In the genomic region with DNA sequence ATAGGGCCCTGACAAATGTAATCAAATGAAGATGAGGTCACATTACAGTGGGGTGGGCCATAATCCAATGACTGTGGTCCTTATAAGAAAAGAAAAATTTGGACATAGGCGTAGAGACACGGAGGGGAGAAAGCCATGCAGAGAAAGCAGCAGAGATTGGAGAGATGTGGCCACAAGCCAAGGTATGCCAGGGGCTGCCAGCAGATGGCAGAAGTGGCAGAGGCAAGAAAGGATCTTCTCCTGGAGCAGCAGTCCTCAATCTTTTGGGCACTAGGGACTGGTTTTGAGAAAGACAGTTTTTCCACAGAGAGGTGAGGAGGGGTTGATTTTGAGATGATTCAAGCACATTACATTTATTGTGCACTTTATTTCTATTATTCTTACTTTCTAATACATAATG, we compare ENCODE assay signal across 10 cellular contexts.
A peak's percentile ranks its signal among the peaks of the same experiment; 100 is the strongest.
DNase-seq lines count a peak whose midpoint lies in the region; ATAC-seq, FAIRE-seq and TF ChIP-seq lines count a peak whose summit lies in the region.
"Had no signal": no experiment of that assay in that cellular context is flagged by ENCODE, and none has a peak within 500 bp of the region (broad histone marks: within the 10 kb centered on the region; RNA-seq: fewer than 3 reads in every experiment).

No MANE protein-coding gene starts in this region.

- no peak overlapping the region for H3K4ac ChIP-seq in H1 (replicated peaks; ENCODE audit: insufficient read length, low read depth, low read length)

- no peak overlapping the region for H3K56ac ChIP-seq in H1 (replicated peaks; ENCODE audit: insufficient read length, low read depth, low read length)

- H3K23me2 ChIP-seq in H1 (ENCODE audit: low read depth, low read length) = no peaks in the 10 kb centered on the region

- no peak overlapping the region for H3K27ac Mint-ChIP-seq in naive thymus-derived CD4-positive, alpha-beta T cell
- H3K27ac Mint-ChIP-seq: activated naive CD8-positive, alpha-beta T cell treated with anti-CD3 and anti-CD28 coated beads, Interleukin-2, amount 10 ng/mL, durations not matched to agents 7 days and 5 days had no signal

- H3K4me3 ChIP-seq in AG10803 (ENCODE audit: low read length) = no peak overlapping the region
- H3K4me3 ChIP-seq in PC-9 = no peak overlapping the region
- no peak overlapping the region for H3K4me3 ChIP-seq in H1 (ENCODE audit: extremely low read depth in 1 of 4, insufficient read depth in 2 of 4, low read depth in 3 of 4, low read length in 4 of 4)
- H3K4me3 ChIP-seq in naive thymus-derived CD4-positive, alpha-beta T cell (ENCODE audit: low read length) = no peak overlapping the region

- no peak overlapping the region for H2BK12ac ChIP-seq in H1 (ENCODE audit: low read depth, low read length)

- TF ChIP-seq POLR2A in H1 (IDR thresholded peaks at IDR 0.05; ENCODE audit: control extremely low read depth in 1 of 2, low read depth in 2 of 2, low read length in 2 of 2) = no peak

- H3K4me2 ChIP-seq in PC-9 (no peak overlapping the region), H1 (ENCODE audit: insufficient read depth in 1 of 2, low read depth in 2 of 2, low read length in 2 of 2) (no peak overlapping the region)

- TF ChIP-seq EP300 in H1 (IDR thresholded peaks at IDR 0.05; ENCODE audit: borderline replicate concordance in 1 of 2, low read depth in 2 of 2, low read length in 2 of 2) = no peak

- no peak overlapping the region for H4K5ac ChIP-seq in H1 (ENCODE audit: insufficient read length, low read depth, low read length)

- H3K9me2 ChIP-seq in PC-9 (ENCODE audit: insufficient read depth) = no peaks in the 10 kb centered on the region

- CTCF ChIA-PET in PC-9 (lab: Charles Lee) = no interaction called here
- CTCF ChIA-PET in H1 (lab: Charles Lee; ENCODE audit: partially characterized antibody) = interaction anchor here (1.0 to 7.7 kb wide), 6 partner anchors 9 to 127 kb away, joined by 3 to 57 read pairs (median 7); no protein-coding TSS in a partner anchor
- CTCF ChIA-PET in naive thymus-derived CD4-positive, alpha-beta T cell (lab: Charles Lee) = no interaction called here

- TF ChIP-seq CTCF in AG10803 (conservative IDR thresholded peaks at IDR 0.05; ENCODE audit: low read length) = peak; percentile 36
- TF ChIP-seq CTCF in PC-9 (conservative IDR thresholded peaks at IDR 0.05) = peak; percentile 42
- TF ChIP-seq CTCF in H1 (IDR thresholded peaks at IDR 0.05; ENCODE audit: control extremely low read depth in 1 of 3, insufficient read depth in 1 of 3, low read depth in 1 of 3, low read length in 3 of 3) = peak; percentile 51 to 66 (median 58)

- intact Hi-C loops in PC-9 (cut with micrococcal nuclease; ENCODE audit: unreplicated experiment) = no loop called here
- intact Hi-C loops in naive thymus-derived CD4-positive, alpha-beta T cell (cut with micrococcal nuclease) = no loop called here

- peaks cover 3% of the 10 kb centered on the region; the same call in 1 of the 2 replicates for H3K27me3 ChIP-seq in PC-9 (ENCODE audit: insufficient read depth, low read depth)
- H3K27me3 ChIP-seq in H1 (replicated peaks in 1 of 4; ENCODE audit: control insufficient read depth in 3 of 4, extremely low read depth in 1 of 4, insufficient read depth in 3 of 4, low read length in 3 of 4) = no peaks in the 10 kb centered on the region
- no peaks in the 10 kb centered on the region for H3K27me3 ChIP-seq in naive thymus-derived CD4-positive, alpha-beta T cell (ENCODE audit: control insufficient read depth in 2 of 2, insufficient read depth in 2 of 2, low read length in 2 of 2)

- peaks cover 5% of the 10 kb centered on the region; the same call in 1 of the 2 replicates for H3F3A ChIP-seq in PC-9 (ENCODE audit: insufficient read depth, low read depth)

- H3K23ac ChIP-seq in H1 (ENCODE audit: insufficient read length) = no peak overlapping the region

- peak; percentile 55 to 67 for TF ChIP-seq RAD21 in H1 (IDR thresholded peaks at IDR 0.05 in 1 of 2, conservative IDR thresholded peaks at IDR 0.05 in 1 of 2; ENCODE audit: low read depth in 2 of 2, low read length in 2 of 2)

- peaks cover 0 to 10% (median 3%) of the 10 kb centered on the region in 11 donors for H3K9me3 Mint-ChIP-seq in naive thymus-derived CD4-positive, alpha-beta T cell
- H3K9me3 Mint-ChIP-seq: activated naive CD8-positive, alpha-beta T cell treated with anti-CD3 and anti-CD28 coated beads, Interleukin-2, amount 10 ng/mL, durations not matched to agents 7 days and 5 days had no signal

- H3K36me3 ChIP-seq in PC-9 (ENCODE audit: low read depth) (no peaks in the 10 kb centered on the region), H1 (ENCODE audit: control insufficient read depth in 2 of 4, insufficient read depth in 4 of 4, low read length in 3 of 4) (no peaks in the 10 kb centered on the region)
- H3K36me3 ChIP-seq in naive thymus-derived CD4-positive, alpha-beta T cell (ENCODE audit: control insufficient read depth in 2 of 3, insufficient read depth in 3 of 3, low read length in 3 of 3) = no peaks in the 10 kb centered on the region

- H3K9ac ChIP-seq in H1 (replicated peaks in 1 of 4; ENCODE audit: extremely low read depth in 1 of 4, low read depth in 3 of 4, low read length in 3 of 4) = no peak overlapping the region

- no peak overlapping the region for H3K14ac ChIP-seq in H1 (ENCODE audit: insufficient read length)

- H2AK5ac ChIP-seq in H1 (ENCODE audit: low read depth, low read length) = no peak overlapping the region

- no peak overlapping the region for H2BK20ac ChIP-seq in H1 (ENCODE audit: low read length)

- no peak overlapping the region for H3K4me3 Mint-ChIP-seq in naive thymus-derived CD4-positive, alpha-beta T cell
- H3K4me3 Mint-ChIP-seq: activated naive CD8-positive, alpha-beta T cell treated with anti-CD3 and anti-CD28 coated beads, Interleukin-2, amount 10 ng/mL, durations not matched to agents 7 days and 5 days had no signal

- 83% methylated on average over 2 of the region's 2 CpGs; no CpG with 5 or more reads in 1 of the 2 experiments for WGBS in H1 (ENCODE audit: extremely low coverage in 1 of 2, insufficient coverage in 1 of 2, insufficient read length in 1 of 2, insufficient replicate concordance in 2 of 2, low coverage in 1 of 2, low lambda C conversion rate in 2 of 2, missing lambda C conversion rate in 1 of 2), 2 experiments

- ATAC-seq in naive thymus-derived CD4-positive, alpha-beta T cell = no peak

- no peak overlapping the region for H4K91ac ChIP-seq in H1 (replicated peaks; ENCODE audit: insufficient read length, low read length)

- H3K79me2 ChIP-seq in PC-9 (ENCODE audit: low read depth) (no peaks in the 10 kb centered on the region), H1 (ENCODE audit: control insufficient read depth in 1 of 2, insufficient read depth in 2 of 2, low read length in 2 of 2) (no peaks in the 10 kb centered on the region)

- H3K4me1 ChIP-seq in PC-9 (replicated peaks; ENCODE audit: insufficient read depth) = no peaks in the 10 kb centered on the region
- H3K4me1 ChIP-seq in H1 (replicated peaks in 1 of 4; ENCODE audit: control insufficient read depth in 3 of 4, insufficient read depth in 4 of 4, low read length in 3 of 4) = 0 out of 7 replicates have a peak, but pooled peaks cover 0 to 2% (median 0%) of the 10 kb centered on the region in 4 experiments
- H3K4me1 ChIP-seq in naive thymus-derived CD4-positive, alpha-beta T cell (ENCODE audit: control insufficient read depth in 2 of 2, insufficient read depth in 2 of 2, low read length in 2 of 2) = no peaks in the 10 kb centered on the region

- H2BK5ac ChIP-seq in H1 (ENCODE audit: low read depth, low read length) = no peak overlapping the region

- FAIRE-seq in H1 (lab: Jason Lieb, UNC) (no peak), HTR-8/SVneo (lab: Jason Lieb, UNC) (no peak)

- POLR2A ChIA-PET in PC-9 (lab: Charles Lee; ENCODE audit: unreplicated experiment) (no interaction called here), H1 (lab: Charles Lee; ENCODE audit: partially characterized antibody) (no interaction called here)
- POLR2A ChIA-PET in naive thymus-derived CD4-positive, alpha-beta T cell (lab: Charles Lee) = no interaction called here

- DNase-seq in AG10803 (ENCODE audit: low read depth) (no peak), ELR (ENCODE audit: low read depth) (peak; percentile 2), PC-9 (no peak), H1 (ENCODE audit: low read depth in 1 of 2, low spot score in 2 of 2) (no peak), HTR-8/SVneo (ENCODE audit: insufficient read length, low spot score) (no peak), GOT3 (lab: John Stamatoyannopoulos, UW) (no peak), DMS153 (lab: John Stamatoyannopoulos, UW) (no peak)
- no peak for DNase-seq in naive thymus-derived CD4-positive, alpha-beta T cell
- DNase-seq: activated naive CD8-positive, alpha-beta T cell treated with anti-CD3 and anti-CD28 coated beads, Interleukin-2, amount 10 ng/mL, durations not matched to agents 7 days and 5 days; stimulated activated CD4-positive, alpha-beta T cell treated with anti-CD3 and anti-CD28 coated beads, Interleukin-4, amount 100 ng/mL, for 1 hour had no signal

- H3K4me1 Mint-ChIP-seq in naive thymus-derived CD4-positive, alpha-beta T cell = peaks cover 0 to 7% (median 0%) of the 10 kb centered on the region in 7 donors
- H3K4me1 Mint-ChIP-seq: activated naive CD8-positive, alpha-beta T cell treated with anti-CD3 and anti-CD28 coated beads, Interleukin-2, amount 10 ng/mL, durations not matched to agents 7 days and 5 days had no signal

- no peaks in the 10 kb centered on the region for H3K79me1 ChIP-seq in H1 (ENCODE audit: low read depth, low read length)

- H3K9me3 ChIP-seq in PC-9 (ENCODE audit: insufficient read depth, low read depth) = no peaks in the 10 kb centered on the region
- peaks cover 0 to 2% of the 10 kb centered on the region in 2 experiments; a peak in 1 of 4 replicates for H3K9me3 ChIP-seq in H1 (ENCODE audit: insufficient read depth in 2 of 2, low read depth in 1 of 2, low read length in 1 of 2)
- no peaks in the 10 kb centered on the region for H3K9me3 ChIP-seq in naive thymus-derived CD4-positive, alpha-beta T cell (ENCODE audit: control insufficient read depth in 2 of 3, low read length in 3 of 3)

- no peak overlapping the region for H2AFZ ChIP-seq in PC-9
- H2AFZ ChIP-seq in H1 (ENCODE audit: low read length) = no peak overlapping the region

- no peak overlapping the region for H3K18ac ChIP-seq in H1 (ENCODE audit: extremely low read depth, low read length)

- peaks cover 0 to 57% (median 40%) of the 10 kb centered on the region in 5 donors for H3K27me3 Mint-ChIP-seq in naive thymus-derived CD4-positive, alpha-beta T cell
- H3K27me3 Mint-ChIP-seq: activated naive CD8-positive, alpha-beta T cell treated with anti-CD3 and anti-CD28 coated beads, Interleukin-2, amount 10 ng/mL, durations not matched to agents 7 days and 5 days had no signal

- no peak overlapping the region for H2BK120ac ChIP-seq in H1 (replicated peaks; ENCODE audit: low read depth, low read length)

- H2BK15ac ChIP-seq in H1 (ENCODE audit: low read length) = no peak overlapping the region

- H4K8ac ChIP-seq in H1 (ENCODE audit: extremely low read depth, insufficient read depth, low read length) = no peak overlapping the region

- BruUV-seq in PC-9 (replicated peaks; lab: Mats Ljungman, UMichigan) = no TSS peak

- no peaks in the 10 kb centered on the region for H4K20me1 ChIP-seq in PC-9 (ENCODE audit: insufficient read depth)
- H4K20me1 ChIP-seq in H1 (replicated peaks in 1 of 2; ENCODE audit: control insufficient read depth in 1 of 2, insufficient read depth in 2 of 2, low read length in 2 of 2) = peaks cover 0 to 2% of the 10 kb centered on the region in 2 experiments

- H3K27ac ChIP-seq in PC-9 (no peak overlapping the region), H1 (ENCODE audit: low read depth, low read length) (no peak overlapping the region)
- no peak overlapping the region for H3K27ac ChIP-seq in naive thymus-derived CD4-positive, alpha-beta T cell (ENCODE audit: low read depth, low read length)

- H3K36me3 Mint-ChIP-seq in naive thymus-derived CD4-positive, alpha-beta T cell = peaks cover 0 to 4% (median 0%) of the 10 kb centered on the region in 5 donors
- H3K36me3 Mint-ChIP-seq: activated naive CD8-positive, alpha-beta T cell treated with anti-CD3 and anti-CD28 coated beads, Interleukin-2, amount 10 ng/mL, durations not matched to agents 7 days and 5 days had no signal
